ENCODE assay signal across 1 cellular context in genomic region chr9:96856363-96857286, GRCh38.
TF ChIP-seq lines count a peak whose summit lies in the region.

No MANE protein-coding gene starts in this region.

TF ChIP-seq in endothelial cell of umbilical vein, 7 proteins besides CTCF, POLR2A, EP300 and RAD21 (continued from another document):
- TF ChIP-seq MAX (IDR thresholded peaks at IDR 0.05; ENCODE audit: insufficient read depth, insufficient read length) (no peak), MYC (IDR thresholded peaks at IDR 0.05; ENCODE audit: low read depth, low read length) (no peak)
